ENCODE assay signal across 8 cellular contexts in the genomic region with DNA sequence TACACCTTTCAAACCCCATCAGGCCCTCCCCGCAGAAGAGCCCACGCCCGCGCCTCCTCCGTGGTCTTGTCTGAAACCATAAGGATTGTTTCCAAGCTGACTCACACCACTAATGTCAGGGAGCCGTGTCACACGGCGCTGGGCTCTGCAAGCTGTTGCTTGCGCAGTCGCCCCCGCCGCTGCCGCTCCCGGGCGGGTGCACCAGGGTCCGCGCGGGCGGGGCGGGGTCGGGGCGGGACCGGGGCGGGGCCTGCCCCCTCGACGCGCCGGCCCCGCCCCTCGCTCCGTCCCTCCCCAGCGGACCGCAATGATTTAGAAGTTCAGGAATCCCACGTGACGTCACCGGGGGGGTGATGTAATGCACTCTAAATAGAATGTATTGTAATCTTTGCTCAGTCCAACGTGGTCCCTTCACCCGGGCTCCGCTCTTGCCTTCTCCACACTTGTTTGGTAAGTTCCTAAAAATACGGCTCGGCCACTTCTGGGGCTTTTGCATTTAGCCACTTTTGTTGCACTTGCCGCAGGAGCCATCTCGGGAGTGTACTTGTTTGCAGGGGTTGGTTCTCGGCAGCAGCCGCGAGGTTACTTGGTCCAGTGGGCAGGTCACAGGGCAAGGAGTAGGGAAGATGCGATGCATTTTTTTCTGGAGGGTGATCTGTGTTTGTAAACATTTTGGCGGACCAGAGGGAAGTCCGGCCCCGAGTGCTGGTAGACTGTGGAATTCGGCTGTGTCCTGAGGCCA. TPM values are rescaled to one million over a fixed set of nuclear protein-coding genes. Genes with fewer than 3 reads are reported as not detected.
DNase-seq lines count a peak whose midpoint lies in the region; FAIRE-seq and TF ChIP-seq lines count a peak whose summit lies in the region.

No MANE protein-coding gene starts in this region.

- H3K36me3 Mint-ChIP-seq in activated naive CD8-positive, alpha-beta T cell = no peaks in the 10 kb centered on the region

- no peaks in the 10 kb centered on the region for H3K9me3 Mint-ChIP-seq in activated naive CD8-positive, alpha-beta T cell (ENCODE audit: low read depth)

- peak overlapping the region; percentile 68 for H3K4me3 ChIP-seq in neuron (ENCODE audit: low read length)

- no peaks in the 10 kb centered on the region for H3K27me3 ChIP-seq in neuron (ENCODE audit: insufficient read depth, low read length)

- no peak for FAIRE-seq in D721Med (lab: Jason Lieb, UNC)

- TF ChIP-seq RAD21 in Ishikawa (IDR thresholded peaks at IDR 0.05; ENCODE audit: low read depth) = no peak

- peaks cover 32% of the 10 kb centered on the region for H3K27me3 Mint-ChIP-seq in activated naive CD8-positive, alpha-beta T cell

- H3K4me1 ChIP-seq in neuron (ENCODE audit: insufficient read depth, low read length) = peaks cover 32% of the 10 kb centered on the region

- H3K4me1 Mint-ChIP-seq in activated naive CD8-positive, alpha-beta T cell (ENCODE audit: low read depth) = peaks cover 42% of the 10 kb centered on the region

- peak overlapping the region; percentile 93 for H3K27ac Mint-ChIP-seq in activated naive CD8-positive, alpha-beta T cell

- H2AFZ ChIP-seq in neuron (ENCODE audit: low read depth, low read length) = peak overlapping the region; percentile 37

- in situ Hi-C loops in G401 (cut with HindIII; ENCODE audit: low sequenced_read_pairs) = no loop called here

- DNase-seq in G401 (ENCODE audit: low spot score) = peak; percentile 98
- DNase-seq in RPMI7951 (ENCODE audit: low read depth) = peak; percentile 89
- peak; percentile 74 for DNase-seq in germinal center (ENCODE audit: low spot score)
- DNase-seq in stromal cell of bone marrow (ENCODE audit: low read depth) = peak; percentile 90
- no peak for DNase-seq in D721Med (ENCODE audit: insufficient read length, low spot score)

- no peaks in the 10 kb centered on the region for H3K9me3 ChIP-seq in neuron (ENCODE audit: low read length)

- H3K36me3 ChIP-seq in neuron (ENCODE audit: insufficient read depth, low read length) = no peaks in the 10 kb centered on the region

- TF ChIP-seq CTCF in D721Med (IDR thresholded peaks at IDR 0.05; ENCODE audit: insufficient read depth, missing control alignments) = no peak

- H3K4me3 Mint-ChIP-seq in activated naive CD8-positive, alpha-beta T cell = peak overlapping the region; percentile 95

- no peak for TF ChIP-seq EP300 in Ishikawa (IDR thresholded peaks at IDR 0.05; ENCODE audit: borderline replicate concordance)

TF ChIP-seq in Ishikawa, 13 proteins besides CTCF, POLR2A, EP300 and RAD21:
- TF ChIP-seq, protein P1, sequence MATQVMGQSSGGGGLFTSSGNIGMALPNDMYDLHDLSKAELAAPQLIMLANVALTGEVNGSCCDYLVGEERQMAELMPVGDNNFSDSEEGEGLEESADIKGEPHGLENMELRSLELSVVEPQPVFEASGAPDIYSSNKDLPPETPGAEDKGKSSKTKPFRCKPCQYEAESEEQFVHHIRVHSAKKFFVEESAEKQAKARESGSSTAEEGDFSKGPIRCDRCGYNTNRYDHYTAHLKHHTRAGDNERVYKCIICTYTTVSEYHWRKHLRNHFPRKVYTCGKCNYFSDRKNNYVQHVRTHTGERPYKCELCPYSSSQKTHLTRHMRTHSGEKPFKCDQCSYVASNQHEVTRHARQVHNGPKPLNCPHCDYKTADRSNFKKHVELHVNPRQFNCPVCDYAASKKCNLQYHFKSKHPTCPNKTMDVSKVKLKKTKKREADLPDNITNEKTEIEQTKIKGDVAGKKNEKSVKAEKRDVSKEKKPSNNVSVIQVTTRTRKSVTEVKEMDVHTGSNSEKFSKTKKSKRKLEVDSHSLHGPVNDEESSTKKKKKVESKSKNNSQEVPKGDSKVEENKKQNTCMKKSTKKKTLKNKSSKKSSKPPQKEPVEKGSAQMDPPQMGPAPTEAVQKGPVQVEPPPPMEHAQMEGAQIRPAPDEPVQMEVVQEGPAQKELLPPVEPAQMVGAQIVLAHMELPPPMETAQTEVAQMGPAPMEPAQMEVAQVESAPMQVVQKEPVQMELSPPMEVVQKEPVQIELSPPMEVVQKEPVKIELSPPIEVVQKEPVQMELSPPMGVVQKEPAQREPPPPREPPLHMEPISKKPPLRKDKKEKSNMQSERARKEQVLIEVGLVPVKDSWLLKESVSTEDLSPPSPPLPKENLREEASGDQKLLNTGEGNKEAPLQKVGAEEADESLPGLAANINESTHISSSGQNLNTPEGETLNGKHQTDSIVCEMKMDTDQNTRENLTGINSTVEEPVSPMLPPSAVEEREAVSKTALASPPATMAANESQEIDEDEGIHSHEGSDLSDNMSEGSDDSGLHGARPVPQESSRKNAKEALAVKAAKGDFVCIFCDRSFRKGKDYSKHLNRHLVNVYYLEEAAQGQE (IDR thresholded peaks at IDR 0.05; ENCODE audit: low read depth) = no peak
- TF ChIP-seq EGR1 (IDR thresholded peaks at IDR 0.05) (peak; percentile 49; the same call in 1 of the 2 replicates), TAF1 (IDR thresholded peaks at IDR 0.05; ENCODE audit: low read depth) (no peak), FOXM1 (IDR thresholded peaks at IDR 0.05; ENCODE audit: borderline replicate concordance, low read depth) (no peak), TCF12 (IDR thresholded peaks at IDR 0.05; ENCODE audit: low read depth) (no peak), NFIC (IDR thresholded peaks at IDR 0.05) (no peak), CEBPB (IDR thresholded peaks at IDR 0.05) (peak; percentile 66; the same call in 1 of the 2 replicates), YY1 (IDR thresholded peaks at IDR 0.05; ENCODE audit: low read depth) (no peak), TEAD4 (IDR thresholded peaks at IDR 0.05) (peak; percentile 78), ZBTB7A (IDR thresholded peaks at IDR 0.05; ENCODE audit: low read depth) (0 out of 2 replicates have a peak, but pooled peaks have one; percentile 40), CREB1 (IDR thresholded peaks at IDR 0.05; ENCODE audit: low read depth) (peak; percentile 61; the same call in 1 of the 2 replicates)
- TF ChIP-seq, protein P2, sequence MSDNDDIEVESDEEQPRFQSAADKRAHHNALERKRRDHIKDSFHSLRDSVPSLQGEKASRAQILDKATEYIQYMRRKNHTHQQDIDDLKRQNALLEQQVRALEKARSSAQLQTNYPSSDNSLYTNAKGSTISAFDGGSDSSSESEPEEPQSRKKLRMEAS (IDR thresholded peaks at IDR 0.05) = peak; percentile 31; the same call in 1 of the 2 replicates
- TF ChIP-seq, protein P3, sequence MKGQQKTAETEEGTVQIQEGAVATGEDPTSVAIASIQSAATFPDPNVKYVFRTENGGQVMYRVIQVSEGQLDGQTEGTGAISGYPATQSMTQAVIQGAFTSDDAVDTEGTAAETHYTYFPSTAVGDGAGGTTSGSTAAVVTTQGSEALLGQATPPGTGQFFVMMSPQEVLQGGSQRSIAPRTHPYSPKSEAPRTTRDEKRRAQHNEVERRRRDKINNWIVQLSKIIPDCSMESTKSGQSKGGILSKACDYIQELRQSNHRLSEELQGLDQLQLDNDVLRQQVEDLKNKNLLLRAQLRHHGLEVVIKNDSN (IDR thresholded peaks at IDR 0.05) = peak; percentile 64

RNA-seq across cellular contexts. Expression of a gene that starts 3.2 kb away (rescaled TPM):
- 0.12 and 0.20 TPM in 2 replicates for total RNA-seq in G401 (2014; rRNA removed; shearing (Covaris generic))
- total RNA-seq in RPMI7951 (2014; rRNA removed; shearing (Covaris generic)) = 2.9 and 3.8 TPM in 2 replicates
